In genomic region chr15:93038064-93038705, GRCh38 we compare ENCODE assay signal across 1 cellular context.
TF ChIP-seq lines count a peak whose summit lies in the region.

No MANE protein-coding gene starts in this region.

TF ChIP-seq in IMR-90, 13 proteins besides CTCF, POLR2A, EP300 and RAD21 (continued from another document):
- TF ChIP-seq ELK1 (IDR thresholded peaks at IDR 0.05; ENCODE audit: borderline replicate concordance, low read depth, low read length) (no peak), CHD1 (IDR thresholded peaks at IDR 0.05; ENCODE audit: low read depth, low read length) (no peak), CEBPB (IDR thresholded peaks at IDR 0.05; ENCODE audit: low read depth, low read length) (no peak), MAFK (IDR thresholded peaks at IDR 0.05; ENCODE audit: low read depth, low read length) (no peak), MAZ (IDR thresholded peaks at IDR 0.05; ENCODE audit: borderline replicate concordance, low read depth, low read length) (no peak), USF2 (IDR thresholded peaks at IDR 0.05; ENCODE audit: low read depth, low read length) (no peak), SMC3 (IDR thresholded peaks at IDR 0.05; ENCODE audit: low read depth, low read length) (no peak), BHLHE40 (IDR thresholded peaks at IDR 0.05; ENCODE audit: low read depth, low read length) (no peak), RCOR1 (IDR thresholded peaks at IDR 0.05; ENCODE audit: insufficient replicate concordance, low read length) (no peak), NFE2L2 (IDR thresholded peaks at IDR 0.05; ENCODE audit: low read depth, low read length) (no peak), MXI1 (IDR thresholded peaks at IDR 0.05; ENCODE audit: borderline replicate concordance, low read depth, low read length) (no peak), RFX5 (IDR thresholded peaks at IDR 0.05; ENCODE audit: low read depth, low read length) (no peak)
TF ChIP-seq in IMR-90: peak in this region for 0.
